23 cellular contexts compared by ENCODE assay signal in the genomic region with DNA sequence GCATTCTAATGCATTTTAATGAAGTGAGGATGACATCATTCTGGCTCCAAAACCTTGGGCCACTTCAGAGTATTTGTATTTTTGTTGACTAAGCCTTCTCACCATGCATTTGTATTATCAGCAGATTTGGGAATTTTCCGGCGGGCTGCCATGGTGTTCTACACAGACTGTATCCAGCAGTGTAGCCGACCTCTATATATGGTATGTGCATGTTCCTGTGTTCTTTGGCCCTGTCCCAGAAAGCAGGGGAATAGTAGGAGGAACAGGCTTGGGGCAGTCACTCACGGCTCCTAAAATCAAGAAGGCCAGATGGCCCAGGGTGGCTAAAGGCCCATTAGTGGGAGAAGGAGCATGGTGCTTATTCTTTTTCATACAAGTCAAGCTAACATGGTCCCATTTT.
A peak's percentile ranks its signal among the peaks of the same experiment; 100 is the strongest.
DNase-seq lines count a peak whose midpoint lies in the region; ATAC-seq, FAIRE-seq and TF ChIP-seq lines count a peak whose summit lies in the region.
"Had no signal": no experiment of that assay in that cellular context is flagged by ENCODE, and none has a peak within 500 bp of the region (broad histone marks: within the 10 kb centered on the region; RNA-seq: fewer than 3 reads in every experiment).

No MANE protein-coding gene starts in this region.

- CTCF ChIA-PET in HepG2 (lab: Yijun Ruan, JAX; ENCODE audit: low intra/inter-chr PET ratio, low total read pairs), result no interaction called here

- POLR2A ChIA-PET in HepG2 (lab: Yijun Ruan, JAX), result no interaction called here

- H2AFZ ChIP-seq in HepG2 (ENCODE audit: low read length), result no peak overlapping the region

- H3K27ac ChIP-seq in HepG2 (ENCODE audit: extremely low read length, insufficient read depth, low read length) (no peak overlapping the region), right lobe of liver (no peak overlapping the region), right cardiac atrium (ENCODE audit: low read length) (no peak overlapping the region)
- H3K27ac ChIP-seq: A549, BLaER1, HL-60 had no signal

- in situ Hi-C loops in HepG2 (cut with HindIII; ENCODE audit: extremely low pct_ligation_motif_present, low pct_unique_long_range_greater_than_20kb), result no loop called here

- DNase-seq in HepG2 (ENCODE audit: low spot score) (no peak), right lobe of liver (no peak), choroid plexus epithelial cell (ENCODE audit: low read depth) (peak; percentile 34), right cardiac atrium (peak in 2 of 3 donors; percentile 49 to 71), globus pallidus (ENCODE audit: low spot score) (no peak)
- DNase-seq in stimulated activated CD4-positive, alpha-beta T cell treated with anti-CD3 and anti-CD28 coated beads, Interleukin-4, amount 100 ng/mL, for 4 hours, result no peak
- DNase-seq: CD4-positive, alpha-beta memory T cell; DMS79; H9; Karpas-422; MG63; NCI-H1048; NCI-H1436; NCI-H1930; NCI-H2171; OCI-M1; SHP77 treated with DMSO at 0.1 percent for 48 hours had no signal

- no peaks in the 10 kb centered on the region for H3K79me2 ChIP-seq in HepG2 (ENCODE audit: insufficient read depth, low read length)

- TF ChIP-seq CTCF in HepG2 (CRISPR knock-in tag; IDR thresholded peaks at IDR 0.05) (no peak), right lobe of liver (IDR thresholded peaks at IDR 0.05) (no peak), choroid plexus epithelial cell (conservative IDR thresholded peaks at IDR 0.05; ENCODE audit: low read depth, low read length) (no peak)

- no peak for TF ChIP-seq RAD21 in HepG2 (CRISPR knock-in tag; IDR thresholded peaks at IDR 0.05)

- TF ChIP-seq EP300 in HepG2 (IDR thresholded peaks at IDR 0.05; ENCODE audit: low read depth in 2 of 2, low read length in 2 of 2) (no peak), HepG2 (CRISPR knock-in tag; IDR thresholded peaks at IDR 0.05; ENCODE audit: borderline replicate concordance) (no peak)

- H3K4me2 ChIP-seq in HepG2 (ENCODE audit: low read depth, low read length), result no peak overlapping the region
- H3K4me2 ChIP-seq: A549, BLaER1 had no signal

- no peak for FAIRE-seq in HepG2 (lab: Jason Lieb, UNC)
- FAIRE-seq: A549, HTR-8/SVneo had no signal

- WGBS in HepG2 (ENCODE audit: low lambda C conversion rate), result 46% methylated on average over 4 of the region's 4 CpGs
- 79% methylated on average over 3 of the region's 4 CpGs for WGBS in right lobe of liver (ENCODE audit: insufficient coverage, low coverage, low lambda C conversion rate, missing lambda C conversion rate)
- WGBS in right cardiac atrium, result 52% methylated on average over 4 of the region's 4 CpGs

- intact Hi-C loops in HepG2 (cut with micrococcal nuclease; ENCODE audit: unreplicated experiment), result no loop called here
- intact Hi-C loops in right lobe of liver (cut with DNase I), result no loop called here
- intact Hi-C loops in right cardiac atrium (cut with DNase I), result no loop called here

- no peak overlapping the region for H3K4me3 ChIP-seq in HepG2 (replicated peaks in 1 of 3; ENCODE audit: insufficient read depth in 1 of 3, low read depth in 2 of 3, low read length in 3 of 3)
- H3K4me3 ChIP-seq in right lobe of liver, result no peak overlapping the region
- no peak overlapping the region for H3K4me3 ChIP-seq in choroid plexus epithelial cell (ENCODE audit: low read depth, low read length)
- no peak overlapping the region for H3K4me3 ChIP-seq in right cardiac atrium (ENCODE audit: low read length)
- H3K4me3 ChIP-seq: A549, BLaER1, MG63 had no signal

- ATAC-seq in HepG2 (no peak), right lobe of liver (no peak), right cardiac atrium (peak; percentile 56 to 68), GM21786 (IDR thresholded peaks at IDR 0.05; ENCODE audit: unreplicated experiment) (no peak)
- ATAC-seq: A549, SK-N-SH treated with all-trans-retinoic acid at 6 μM for 48 hours had no signal

- H3K36me3 ChIP-seq in HepG2 (replicated peaks in 1 of 2; ENCODE audit: control insufficient read depth in 1 of 2, insufficient read depth in 2 of 2, low read length in 2 of 2), result no peaks in the 10 kb centered on the region
- no peaks in the 10 kb centered on the region for H3K36me3 ChIP-seq in right lobe of liver
- H3K36me3 ChIP-seq: BLaER1, MG63 had no signal

- H3K9me3 ChIP-seq in HepG2 (ENCODE audit: low read length), result no peaks in the 10 kb centered on the region
- no peaks in the 10 kb centered on the region for H3K9me3 ChIP-seq in right lobe of liver
- H3K9me3 ChIP-seq in right cardiac atrium (ENCODE audit: control insufficient read depth, low read length), result no peaks in the 10 kb centered on the region
- H3K9me3 ChIP-seq: A549, BLaER1, MG63 had no signal

- no peaks in the 10 kb centered on the region for H4K20me1 ChIP-seq in HepG2 (ENCODE audit: insufficient read depth, low read length)
- H4K20me1 ChIP-seq: BLaER1 had no signal

- no TSS peak for BruUV-seq in HepG2 (replicated peaks; lab: Mats Ljungman, UMichigan)

- no peak overlapping the region for H3K9ac ChIP-seq in HepG2 (ENCODE audit: insufficient read depth, low read depth, low read length)
- H3K9ac ChIP-seq: BLaER1 had no signal

- H3K4me1 ChIP-seq in HepG2 (ENCODE audit: insufficient read depth, low read length), result peaks cover 19% of the 10 kb centered on the region; the same call in 1 of the 2 replicates
- no peaks in the 10 kb centered on the region for H3K4me1 ChIP-seq in right lobe of liver
- peaks cover 2% of the 10 kb centered on the region for H3K4me1 ChIP-seq in right cardiac atrium (ENCODE audit: control insufficient read depth, insufficient read depth, low read length)
- H3K4me1 ChIP-seq: A549, BLaER1 had no signal

- H3K27me3 ChIP-seq in HepG2 (ENCODE audit: control insufficient read depth in 1 of 2, insufficient read depth in 2 of 2, low read length in 2 of 2) (peaks cover 0 to 28% of the 10 kb centered on the region in 2 experiments; a peak in 1 of 5 replicates), right lobe of liver (no peaks in the 10 kb centered on the region), right cardiac atrium (ENCODE audit: control insufficient read depth, insufficient read depth) (no peaks in the 10 kb centered on the region)
- H3K27me3 ChIP-seq: BLaER1, MG63 had no signal

- TF ChIP-seq POLR2A in HepG2 (IDR thresholded peaks at IDR 0.05; ENCODE audit: insufficient read depth in 1 of 2, low read depth in 2 of 2, low read length in 2 of 2), result no peak
- TF ChIP-seq POLR2A in right lobe of liver (IDR thresholded peaks at IDR 0.05), result no peak

TF ChIP-seq in HepG2, 621 proteins besides CTCF, POLR2A, EP300 and RAD21 (continues in another document):
- TF ChIP-seq, protein P1, sequence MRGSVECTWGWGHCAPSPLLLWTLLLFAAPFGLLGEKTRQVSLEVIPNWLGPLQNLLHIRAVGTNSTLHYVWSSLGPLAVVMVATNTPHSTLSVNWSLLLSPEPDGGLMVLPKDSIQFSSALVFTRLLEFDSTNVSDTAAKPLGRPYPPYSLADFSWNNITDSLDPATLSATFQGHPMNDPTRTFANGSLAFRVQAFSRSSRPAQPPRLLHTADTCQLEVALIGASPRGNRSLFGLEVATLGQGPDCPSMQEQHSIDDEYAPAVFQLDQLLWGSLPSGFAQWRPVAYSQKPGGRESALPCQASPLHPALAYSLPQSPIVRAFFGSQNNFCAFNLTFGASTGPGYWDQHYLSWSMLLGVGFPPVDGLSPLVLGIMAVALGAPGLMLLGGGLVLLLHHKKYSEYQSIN (CRISPR knock-in tag; IDR thresholded peaks at IDR 0.05; ENCODE audit: borderline replicate concordance), result no peak
- TF ChIP-seq ZNF274 (CRISPR knock-in tag; IDR thresholded peaks at IDR 0.05), result no peak
- TF ChIP-seq GATAD1 (CRISPR knock-in tag; IDR thresholded peaks at IDR 0.05), result no peak
- no peak for TF ChIP-seq MAFG (CRISPR knock-in tag; IDR thresholded peaks at IDR 0.05)
- TF ChIP-seq, protein P2, sequence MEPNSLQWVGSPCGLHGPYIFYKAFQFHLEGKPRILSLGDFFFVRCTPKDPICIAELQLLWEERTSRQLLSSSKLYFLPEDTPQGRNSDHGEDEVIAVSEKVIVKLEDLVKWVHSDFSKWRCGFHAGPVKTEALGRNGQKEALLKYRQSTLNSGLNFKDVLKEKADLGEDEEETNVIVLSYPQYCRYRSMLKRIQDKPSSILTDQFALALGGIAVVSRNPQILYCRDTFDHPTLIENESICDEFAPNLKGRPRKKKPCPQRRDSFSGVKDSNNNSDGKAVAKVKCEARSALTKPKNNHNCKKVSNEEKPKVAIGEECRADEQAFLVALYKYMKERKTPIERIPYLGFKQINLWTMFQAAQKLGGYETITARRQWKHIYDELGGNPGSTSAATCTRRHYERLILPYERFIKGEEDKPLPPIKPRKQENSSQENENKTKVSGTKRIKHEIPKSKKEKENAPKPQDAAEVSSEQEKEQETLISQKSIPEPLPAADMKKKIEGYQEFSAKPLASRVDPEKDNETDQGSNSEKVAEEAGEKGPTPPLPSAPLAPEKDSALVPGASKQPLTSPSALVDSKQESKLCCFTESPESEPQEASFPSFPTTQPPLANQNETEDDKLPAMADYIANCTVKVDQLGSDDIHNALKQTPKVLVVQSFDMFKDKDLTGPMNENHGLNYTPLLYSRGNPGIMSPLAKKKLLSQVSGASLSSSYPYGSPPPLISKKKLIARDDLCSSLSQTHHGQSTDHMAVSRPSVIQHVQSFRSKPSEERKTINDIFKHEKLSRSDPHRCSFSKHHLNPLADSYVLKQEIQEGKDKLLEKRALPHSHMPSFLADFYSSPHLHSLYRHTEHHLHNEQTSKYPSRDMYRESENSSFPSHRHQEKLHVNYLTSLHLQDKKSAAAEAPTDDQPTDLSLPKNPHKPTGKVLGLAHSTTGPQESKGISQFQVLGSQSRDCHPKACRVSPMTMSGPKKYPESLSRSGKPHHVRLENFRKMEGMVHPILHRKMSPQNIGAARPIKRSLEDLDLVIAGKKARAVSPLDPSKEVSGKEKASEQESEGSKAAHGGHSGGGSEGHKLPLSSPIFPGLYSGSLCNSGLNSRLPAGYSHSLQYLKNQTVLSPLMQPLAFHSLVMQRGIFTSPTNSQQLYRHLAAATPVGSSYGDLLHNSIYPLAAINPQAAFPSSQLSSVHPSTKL (CRISPR knock-in tag; IDR thresholded peaks at IDR 0.05), result no peak
- TF ChIP-seq CBX1 (IDR thresholded peaks at IDR 0.05; ENCODE audit: low read depth), result no peak
- TF ChIP-seq ZNF17 (CRISPR knock-in tag; IDR thresholded peaks at IDR 0.05), result no peak
- TF ChIP-seq MAFF (IDR thresholded peaks at IDR 0.05; ENCODE audit: low read depth, low read length), result 0 out of 2 replicates have a peak, but pooled peaks have one; percentile 20
- TF ChIP-seq PAF1 (CRISPR knock-in tag; IDR thresholded peaks at IDR 0.05), result no peak
- no peak for TF ChIP-seq SMYD3 (CRISPR knock-in tag; IDR thresholded peaks at IDR 0.05)
- no peak for TF ChIP-seq ZNF878 (CRISPR knock-in tag; IDR thresholded peaks at IDR 0.05)
- no peak for TF ChIP-seq ZNF431 (CRISPR knock-in tag; IDR thresholded peaks at IDR 0.05; ENCODE audit: borderline replicate concordance, low read depth)
- no peak for TF ChIP-seq ZNF335 (CRISPR knock-in tag; IDR thresholded peaks at IDR 0.05)

Comparison
In these comparisons a context has a peak if more than half of its experiments do, and no peak if none do; other contexts are left out.
1. ATAC-seq: peak in right cardiac atrium (2 of 2); none in HepG2 (single experiment), right lobe of liver (0 of 4) and GM21786 (single experiment).
2. DNase-seq: peak in choroid plexus epithelial cell (single experiment) and right cardiac atrium (2 of 3); none in HepG2 (single experiment), right lobe of liver (0 of 3), stimulated activated CD4-positive, alpha-beta T cell treated with anti-CD3 and anti-CD28 coated beads, Interleukin-4, amount 100 ng/mL, for 4 hours (0 of 2) and globus pallidus (single experiment).